1 cellular context compared by ENCODE assay signal in the genomic region with DNA sequence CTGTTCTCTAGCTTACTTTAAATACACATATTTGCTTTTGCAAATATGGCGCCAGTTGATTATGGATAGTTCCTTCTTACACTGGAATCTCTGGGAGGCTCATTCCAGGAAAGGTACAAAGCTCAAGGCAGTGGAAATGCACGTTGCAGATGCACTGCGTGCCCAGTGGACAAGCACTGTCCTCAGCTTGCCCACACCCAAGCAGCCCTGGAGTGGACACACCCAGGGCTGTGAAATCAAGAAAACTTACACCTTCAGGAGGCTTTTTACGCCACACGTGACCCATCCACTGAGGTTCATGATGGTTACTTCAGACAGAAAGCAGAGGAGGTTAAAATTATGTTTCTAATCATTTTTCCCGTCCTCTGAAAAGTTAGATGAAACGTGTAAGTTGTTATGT.
A peak's percentile ranks its signal among the peaks of the same experiment; 100 is the strongest.
TF ChIP-seq lines count a peak whose summit lies in the region.

No MANE protein-coding gene starts in this region.

TF ChIP-seq in HepG2, 621 proteins besides CTCF, POLR2A, EP300 and RAD21 (continued from another document and continues in another):
- TF ChIP-seq, protein P1, sequence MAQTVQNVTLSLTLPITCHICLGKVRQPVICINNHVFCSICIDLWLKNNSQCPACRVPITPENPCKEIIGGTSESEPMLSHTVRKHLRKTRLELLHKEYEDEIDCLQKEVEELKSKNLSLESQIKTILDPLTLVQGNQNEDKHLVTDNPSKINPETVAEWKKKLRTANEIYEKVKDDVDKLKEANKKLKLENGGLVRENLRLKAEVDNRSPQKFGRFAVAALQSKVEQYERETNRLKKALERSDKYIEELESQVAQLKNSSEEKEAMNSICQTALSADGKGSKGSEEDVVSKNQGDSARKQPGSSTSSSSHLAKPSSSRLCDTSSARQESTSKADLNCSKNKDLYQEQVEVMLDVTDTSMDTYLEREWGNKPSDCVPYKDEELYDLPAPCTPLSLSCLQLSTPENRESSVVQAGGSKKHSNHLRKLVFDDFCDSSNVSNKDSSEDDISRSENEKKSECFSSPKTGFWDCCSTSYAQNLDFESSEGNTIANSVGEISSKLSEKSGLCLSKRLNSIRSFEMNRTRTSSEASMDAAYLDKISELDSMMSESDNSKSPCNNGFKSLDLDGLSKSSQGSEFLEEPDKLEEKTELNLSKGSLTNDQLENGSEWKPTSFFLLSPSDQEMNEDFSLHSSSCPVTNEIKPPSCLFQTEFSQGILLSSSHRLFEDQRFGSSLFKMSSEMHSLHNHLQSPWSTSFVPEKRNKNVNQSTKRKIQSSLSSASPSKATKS (CRISPR knock-in tag; IDR thresholded peaks at IDR 0.05): no peak
- TF ChIP-seq HDAC2 (CRISPR knock-in tag; IDR thresholded peaks at IDR 0.05) (peak; percentile 94), MAFK (conservative IDR thresholded peaks at IDR 0.05 in 1 of 2, IDR thresholded peaks at IDR 0.05 in 1 of 2; ENCODE audit: low read length in 2 of 2) (no peak), SPEN (CRISPR knock-in tag; IDR thresholded peaks at IDR 0.05; ENCODE audit: low read depth) (0 out of 2 replicates have a peak, but pooled peaks have one; percentile 41), PITX1 (CRISPR knock-in tag; IDR thresholded peaks at IDR 0.05) (peak; percentile 60; the same call in 1 of the 2 replicates), SMARCC2 (IDR thresholded peaks at IDR 0.05) (no peak), THAP11 (CRISPR knock-in tag; IDR thresholded peaks at IDR 0.05) (peak; percentile 26; the same call in 1 of the 2 replicates), ZNF446 (CRISPR knock-in tag; IDR thresholded peaks at IDR 0.05) (no peak), MYC (CRISPR knock-in tag; IDR thresholded peaks at IDR 0.05; ENCODE audit: borderline replicate concordance) (peak; percentile 73), ZNF224 (CRISPR knock-in tag; IDR thresholded peaks at IDR 0.05) (no peak), DR1 (CRISPR knock-in tag; IDR thresholded peaks at IDR 0.05) (no peak), ZNF629 (CRISPR knock-in tag; conservative IDR thresholded peaks at IDR 0.05) (peak; percentile 66), EZH2 (conservative IDR thresholded peaks at IDR 0.05; ENCODE audit: low read depth, low read length) (no peak), JDP2 (CRISPR knock-in tag; IDR thresholded peaks at IDR 0.05; ENCODE audit: borderline replicate concordance) (no peak), RORA (CRISPR knock-in tag; IDR thresholded peaks at IDR 0.05) (no peak), CEBPG (CRISPR knock-in tag; IDR thresholded peaks at IDR 0.05) (0 out of 2 replicates have a peak, but pooled peaks have one; percentile 14), MBD4 (IDR thresholded peaks at IDR 0.05; ENCODE audit: borderline replicate concordance, low read length) (no peak), CC2D1A (CRISPR knock-in tag; IDR thresholded peaks at IDR 0.05) (no peak), MBNL3 (CRISPR knock-in tag; conservative IDR thresholded peaks at IDR 0.05) (no peak), NFATC3 (CRISPR knock-in tag; IDR thresholded peaks at IDR 0.05) (no peak), FOXK2 (IDR thresholded peaks at IDR 0.05) (no peak), AHR (CRISPR knock-in tag; IDR thresholded peaks at IDR 0.05) (peak; percentile 75; the same call in 1 of the 2 replicates), RXRB (CRISPR knock-in tag; IDR thresholded peaks at IDR 0.05; ENCODE audit: borderline replicate concordance) (peak; percentile 89), CBX5 (CRISPR knock-in tag; IDR thresholded peaks at IDR 0.05; ENCODE audit: borderline replicate concordance) (peak; percentile 56; the same call in 1 of the 2 replicates), TBP (CRISPR knock-in tag; IDR thresholded peaks at IDR 0.05) (no peak), ZNF841 (CRISPR knock-in tag; IDR thresholded peaks at IDR 0.05; ENCODE audit: borderline replicate concordance) (no peak), ZSCAN22 (CRISPR knock-in tag; IDR thresholded peaks at IDR 0.05) (no peak), BORCS8-MEF2B (CRISPR knock-in tag; IDR thresholded peaks at IDR 0.05) (0 out of 2 replicates have a peak, but pooled peaks have one; percentile 35), GPN1 (CRISPR knock-in tag; IDR thresholded peaks at IDR 0.05; ENCODE audit: borderline replicate concordance) (no peak), SIN3A (IDR thresholded peaks at IDR 0.05; ENCODE audit: borderline replicate concordance, low read depth, low read length) (no peak), CBX2 (IDR thresholded peaks at IDR 0.05; ENCODE audit: low read depth, low read length) (no peak), CBX2 (CRISPR knock-in tag; IDR thresholded peaks at IDR 0.05; ENCODE audit: low read depth) (no peak), FOXA3 (CRISPR knock-in tag; IDR thresholded peaks at IDR 0.05) (peak; percentile 84), ATF1 (CRISPR knock-in tag; IDR thresholded peaks at IDR 0.05) (0 out of 2 replicates have a peak, but pooled peaks have one; percentile 41)
- TF ChIP-seq, protein P2, sequence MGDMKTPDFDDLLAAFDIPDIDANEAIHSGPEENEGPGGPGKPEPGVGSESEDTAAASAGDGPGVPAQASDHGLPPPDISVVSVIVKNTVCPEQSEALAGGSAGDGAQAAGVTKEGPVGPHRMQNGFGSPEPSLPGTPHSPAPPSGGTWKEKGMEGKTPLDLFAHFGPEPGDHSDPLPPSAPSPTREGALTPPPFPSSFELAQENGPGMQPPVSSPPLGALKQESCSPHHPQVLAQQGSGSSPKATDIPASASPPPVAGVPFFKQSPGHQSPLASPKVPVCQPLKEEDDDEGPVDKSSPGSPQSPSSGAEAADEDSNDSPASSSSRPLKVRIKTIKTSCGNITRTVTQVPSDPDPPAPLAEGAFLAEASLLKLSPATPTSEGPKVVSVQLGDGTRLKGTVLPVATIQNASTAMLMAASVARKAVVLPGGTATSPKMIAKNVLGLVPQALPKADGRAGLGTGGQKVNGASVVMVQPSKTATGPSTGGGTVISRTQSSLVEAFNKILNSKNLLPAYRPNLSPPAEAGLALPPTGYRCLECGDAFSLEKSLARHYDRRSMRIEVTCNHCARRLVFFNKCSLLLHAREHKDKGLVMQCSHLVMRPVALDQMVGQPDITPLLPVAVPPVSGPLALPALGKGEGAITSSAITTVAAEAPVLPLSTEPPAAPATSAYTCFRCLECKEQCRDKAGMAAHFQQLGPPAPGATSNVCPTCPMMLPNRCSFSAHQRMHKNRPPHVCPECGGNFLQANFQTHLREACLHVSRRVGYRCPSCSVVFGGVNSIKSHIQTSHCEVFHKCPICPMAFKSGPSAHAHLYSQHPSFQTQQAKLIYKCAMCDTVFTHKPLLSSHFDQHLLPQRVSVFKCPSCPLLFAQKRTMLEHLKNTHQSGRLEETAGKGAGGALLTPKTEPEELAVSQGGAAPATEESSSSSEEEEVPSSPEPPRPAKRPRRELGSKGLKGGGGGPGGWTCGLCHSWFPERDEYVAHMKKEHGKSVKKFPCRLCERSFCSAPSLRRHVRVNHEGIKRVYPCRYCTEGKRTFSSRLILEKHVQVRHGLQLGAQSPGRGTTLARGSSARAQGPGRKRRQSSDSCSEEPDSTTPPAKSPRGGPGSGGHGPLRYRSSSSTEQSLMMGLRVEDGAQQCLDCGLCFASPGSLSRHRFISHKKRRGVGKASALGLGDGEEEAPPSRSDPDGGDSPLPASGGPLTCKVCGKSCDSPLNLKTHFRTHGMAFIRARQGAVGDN (CRISPR knock-in tag; IDR thresholded peaks at IDR 0.05): peak; percentile 71
- TF ChIP-seq, protein P3, sequence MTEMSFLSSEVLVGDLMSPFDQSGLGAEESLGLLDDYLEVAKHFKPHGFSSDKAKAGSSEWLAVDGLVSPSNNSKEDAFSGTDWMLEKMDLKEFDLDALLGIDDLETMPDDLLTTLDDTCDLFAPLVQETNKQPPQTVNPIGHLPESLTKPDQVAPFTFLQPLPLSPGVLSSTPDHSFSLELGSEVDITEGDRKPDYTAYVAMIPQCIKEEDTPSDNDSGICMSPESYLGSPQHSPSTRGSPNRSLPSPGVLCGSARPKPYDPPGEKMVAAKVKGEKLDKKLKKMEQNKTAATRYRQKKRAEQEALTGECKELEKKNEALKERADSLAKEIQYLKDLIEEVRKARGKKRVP (CRISPR knock-in tag; IDR thresholded peaks at IDR 0.05): 0 out of 4 replicates have a peak, but pooled peaks of 1 of the 2 experiments have one; percentile 31
- TF ChIP-seq, protein P4, sequence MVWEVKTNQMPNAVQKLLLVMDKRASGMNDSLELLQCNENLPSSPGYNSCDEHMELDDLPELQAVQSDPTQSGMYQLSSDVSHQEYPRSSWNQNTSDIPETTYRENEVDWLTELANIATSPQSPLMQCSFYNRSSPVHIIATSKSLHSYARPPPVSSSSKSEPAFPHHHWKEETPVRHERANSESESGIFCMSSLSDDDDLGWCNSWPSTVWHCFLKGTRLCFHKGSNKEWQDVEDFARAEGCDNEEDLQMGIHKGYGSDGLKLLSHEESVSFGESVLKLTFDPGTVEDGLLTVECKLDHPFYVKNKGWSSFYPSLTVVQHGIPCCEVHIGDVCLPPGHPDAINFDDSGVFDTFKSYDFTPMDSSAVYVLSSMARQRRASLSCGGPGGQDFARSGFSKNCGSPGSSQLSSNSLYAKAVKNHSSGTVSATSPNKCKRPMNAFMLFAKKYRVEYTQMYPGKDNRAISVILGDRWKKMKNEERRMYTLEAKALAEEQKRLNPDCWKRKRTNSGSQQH (CRISPR knock-in tag; IDR thresholded peaks at IDR 0.05; ENCODE audit: low read depth): 0 out of 2 replicates have a peak, but pooled peaks have one; percentile 61
- TF ChIP-seq, protein P5, sequence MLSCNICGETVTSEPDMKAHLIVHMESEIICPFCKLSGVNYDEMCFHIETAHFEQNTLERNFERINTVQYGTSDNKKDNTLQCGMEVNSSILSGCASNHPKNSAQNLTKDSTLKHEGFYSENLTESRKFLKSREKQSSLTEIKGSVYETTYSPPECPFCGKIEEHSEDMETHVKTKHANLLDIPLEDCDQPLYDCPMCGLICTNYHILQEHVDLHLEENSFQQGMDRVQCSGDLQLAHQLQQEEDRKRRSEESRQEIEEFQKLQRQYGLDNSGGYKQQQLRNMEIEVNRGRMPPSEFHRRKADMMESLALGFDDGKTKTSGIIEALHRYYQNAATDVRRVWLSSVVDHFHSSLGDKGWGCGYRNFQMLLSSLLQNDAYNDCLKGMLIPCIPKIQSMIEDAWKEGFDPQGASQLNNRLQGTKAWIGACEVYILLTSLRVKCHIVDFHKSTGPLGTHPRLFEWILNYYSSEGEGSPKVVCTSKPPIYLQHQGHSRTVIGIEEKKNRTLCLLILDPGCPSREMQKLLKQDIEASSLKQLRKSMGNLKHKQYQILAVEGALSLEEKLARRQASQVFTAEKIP (CRISPR knock-in tag; IDR thresholded peaks at IDR 0.05; ENCODE audit: borderline replicate concordance): no peak
- TF ChIP-seq, protein P6, sequence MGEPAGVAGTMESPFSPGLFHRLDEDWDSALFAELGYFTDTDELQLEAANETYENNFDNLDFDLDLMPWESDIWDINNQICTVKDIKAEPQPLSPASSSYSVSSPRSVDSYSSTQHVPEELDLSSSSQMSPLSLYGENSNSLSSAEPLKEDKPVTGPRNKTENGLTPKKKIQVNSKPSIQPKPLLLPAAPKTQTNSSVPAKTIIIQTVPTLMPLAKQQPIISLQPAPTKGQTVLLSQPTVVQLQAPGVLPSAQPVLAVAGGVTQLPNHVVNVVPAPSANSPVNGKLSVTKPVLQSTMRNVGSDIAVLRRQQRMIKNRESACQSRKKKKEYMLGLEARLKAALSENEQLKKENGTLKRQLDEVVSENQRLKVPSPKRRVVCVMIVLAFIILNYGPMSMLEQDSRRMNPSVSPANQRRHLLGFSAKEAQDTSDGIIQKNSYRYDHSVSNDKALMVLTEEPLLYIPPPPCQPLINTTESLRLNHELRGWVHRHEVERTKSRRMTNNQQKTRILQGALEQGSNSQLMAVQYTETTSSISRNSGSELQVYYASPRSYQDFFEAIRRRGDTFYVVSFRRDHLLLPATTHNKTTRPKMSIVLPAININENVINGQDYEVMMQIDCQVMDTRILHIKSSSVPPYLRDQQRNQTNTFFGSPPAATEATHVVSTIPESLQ (CRISPR knock-in tag; conservative IDR thresholded peaks at IDR 0.05): no peak
- TF ChIP-seq, protein P7, sequence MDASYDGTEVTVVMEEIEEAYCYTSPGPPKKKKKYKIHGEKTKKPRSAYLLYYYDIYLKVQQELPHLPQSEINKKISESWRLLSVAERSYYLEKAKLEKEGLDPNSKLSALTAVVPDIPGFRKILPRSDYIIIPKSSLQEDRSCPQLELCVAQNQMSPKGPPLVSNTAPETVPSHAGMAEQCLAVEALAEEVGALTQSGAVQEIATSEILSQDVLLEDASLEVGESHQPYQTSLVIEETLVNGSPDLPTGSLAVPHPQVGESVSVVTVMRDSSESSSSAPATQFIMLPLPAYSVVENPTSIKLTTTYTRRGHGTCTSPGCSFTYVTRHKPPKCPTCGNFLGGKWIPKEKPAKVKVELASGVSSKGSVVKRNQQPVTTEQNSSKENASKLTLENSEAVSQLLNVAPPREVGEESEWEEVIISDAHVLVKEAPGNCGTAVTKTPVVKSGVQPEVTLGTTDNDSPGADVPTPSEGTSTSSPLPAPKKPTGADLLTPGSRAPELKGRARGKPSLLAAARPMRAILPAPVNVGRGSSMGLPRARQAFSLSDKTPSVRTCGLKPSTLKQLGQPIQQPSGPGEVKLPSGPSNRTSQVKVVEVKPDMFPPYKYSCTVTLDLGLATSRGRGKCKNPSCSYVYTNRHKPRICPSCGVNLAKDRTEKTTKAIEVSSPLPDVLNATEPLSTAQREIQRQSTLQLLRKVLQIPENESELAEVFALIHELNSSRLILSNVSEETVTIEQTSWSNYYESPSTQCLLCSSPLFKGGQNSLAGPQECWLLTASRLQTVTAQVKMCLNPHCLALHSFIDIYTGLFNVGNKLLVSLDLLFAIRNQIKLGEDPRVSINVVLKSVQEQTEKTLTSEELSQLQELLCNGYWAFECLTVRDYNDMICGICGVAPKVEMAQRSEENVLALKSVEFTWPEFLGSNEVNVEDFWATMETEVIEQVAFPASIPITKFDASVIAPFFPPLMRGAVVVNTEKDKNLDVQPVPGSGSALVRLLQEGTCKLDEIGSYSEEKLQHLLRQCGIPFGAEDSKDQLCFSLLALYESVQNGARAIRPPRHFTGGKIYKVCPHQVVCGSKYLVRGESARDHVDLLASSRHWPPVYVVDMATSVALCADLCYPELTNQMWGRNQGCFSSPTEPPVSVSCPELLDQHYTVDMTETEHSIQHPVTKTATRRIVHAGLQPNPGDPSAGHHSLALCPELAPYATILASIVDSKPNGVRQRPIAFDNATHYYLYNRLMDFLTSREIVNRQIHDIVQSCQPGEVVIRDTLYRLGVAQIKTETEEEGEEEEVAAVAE (CRISPR knock-in tag; IDR thresholded peaks at IDR 0.05; ENCODE audit: borderline replicate concordance): no peak
- TF ChIP-seq, protein P8, sequence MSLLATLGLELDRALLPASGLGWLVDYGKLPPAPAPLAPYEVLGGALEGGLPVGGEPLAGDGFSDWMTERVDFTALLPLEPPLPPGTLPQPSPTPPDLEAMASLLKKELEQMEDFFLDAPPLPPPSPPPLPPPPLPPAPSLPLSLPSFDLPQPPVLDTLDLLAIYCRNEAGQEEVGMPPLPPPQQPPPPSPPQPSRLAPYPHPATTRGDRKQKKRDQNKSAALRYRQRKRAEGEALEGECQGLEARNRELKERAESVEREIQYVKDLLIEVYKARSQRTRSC (CRISPR knock-in tag; IDR thresholded peaks at IDR 0.05; ENCODE audit: low read depth): no peak
